In the genomic region with DNA sequence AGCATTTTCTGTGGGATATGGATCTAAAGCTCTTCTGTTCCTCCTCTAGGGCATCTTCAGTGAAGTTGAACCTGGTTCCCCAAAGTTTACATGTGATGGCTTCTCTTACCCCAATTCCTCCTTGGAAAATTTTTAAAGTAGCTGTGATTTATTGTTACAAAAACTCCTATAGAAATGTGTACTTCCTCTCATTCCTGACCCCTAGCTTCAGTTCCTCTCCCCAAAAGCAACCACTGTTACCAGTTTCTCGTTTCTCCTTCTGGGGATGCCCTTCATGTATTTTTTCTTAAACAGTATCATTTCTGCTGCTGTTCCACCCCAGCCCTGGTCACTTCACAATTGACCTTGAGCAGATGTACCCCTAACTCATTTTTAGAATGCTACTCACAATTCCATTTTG, we compare ENCODE assay signal across 19 cellular contexts. TPM values are rescaled to one million over a fixed set of nuclear protein-coding genes. Genes with fewer than 3 reads are reported as not detected.
DNase-seq lines count a peak whose midpoint lies in the region; ATAC-seq and TF ChIP-seq lines count a peak whose summit lies in the region.
"Had no signal": no experiment of that assay in that cellular context is flagged by ENCODE, and none has a peak within 500 bp of the region (broad histone marks: within the 10 kb centered on the region; RNA-seq: fewer than 3 reads in every experiment).

No MANE protein-coding gene starts in this region.

- H3K27ac Mint-ChIP-seq in MCF 10A (ENCODE audit: low read depth, unreplicated experiment) (no peak overlapping the region), T-cell (peak overlapping the region; percentile 43 to 61)
- H3K27ac Mint-ChIP-seq: activated CD8-positive, alpha-beta T cell treated with anti-CD3 and anti-CD28 coated beads for 36 hours; activated naive CD4-positive, alpha-beta T cell treated with anti-CD3 and anti-CD28 coated beads, Interleukin-2, amount 50 U/mL, for 72 hours; endodermal cell had no signal

- BruUV-seq in MCF 10A (replicated peaks; lab: Mats Ljungman, UMichigan), result no TSS peak

- peaks cover 7% of the 10 kb centered on the region for H3K36me3 Mint-ChIP-seq in MCF 10A (ENCODE audit: insufficient read depth, unreplicated experiment)
- H3K36me3 Mint-ChIP-seq in T-cell, result no peaks in the 10 kb centered on the region
- H3K36me3 Mint-ChIP-seq: activated naive CD4-positive, alpha-beta T cell treated with anti-CD3 and anti-CD28 coated beads, Interleukin-2, amount 50 U/mL, for 72 hours; CD4-positive, CD25-positive, alpha-beta regulatory T cell had no signal

- no peaks in the 10 kb centered on the region for H3K9me3 Mint-ChIP-seq in MCF 10A (ENCODE audit: unreplicated experiment)
- H3K9me3 Mint-ChIP-seq in T-cell, result no peaks in the 10 kb centered on the region
- H3K9me3 Mint-ChIP-seq: activated CD8-positive, alpha-beta T cell treated with anti-CD3 and anti-CD28 coated beads for 36 hours; activated naive CD4-positive, alpha-beta T cell treated with anti-CD3 and anti-CD28 coated beads, Interleukin-2, amount 50 U/mL, for 72 hours; activated T-cell treated with anti-CD3 and anti-CD28 coated beads, Interleukin-2, amount 50 U/mL, for 4 hours; CD4-positive, CD25-positive, alpha-beta regulatory T cell; endodermal cell had no signal

- H3K4me3 ChIP-seq in breast epithelium (no peak overlapping the region), upper lobe of right lung (no peak overlapping the region)
- H3K4me3 ChIP-seq: body of pancreas had no signal

- TF ChIP-seq POLR2A in breast epithelium (IDR thresholded peaks at IDR 0.05), result no peak

- POLR2A ChIA-PET in MCF 10A (lab: Yijun Ruan, JAX), result interaction anchor here (0.9 to 6.6 kb wide), 4 partner anchors 18 to 194 kb away, joined by 3 to 55 read pairs (median 3); a partner anchor contains a TSS
- POLR2A ChIA-PET in T-cell (lab: Charles Lee), result no interaction called here

- H3K9me3 ChIP-seq in breast epithelium (no peaks in the 10 kb centered on the region), upper lobe of right lung (no peaks in the 10 kb centered on the region)
- H3K9me3 ChIP-seq: body of pancreas had no signal

- H3K4me1 ChIP-seq in breast epithelium (peaks cover 0 to 6% of the 10 kb centered on the region in 2 donors), upper lobe of right lung (peaks cover 37% of the 10 kb centered on the region)

- intact Hi-C loops in breast epithelium (cut with DNase I; ENCODE audit: low total_unique reads), result no loop called here
- intact Hi-C loops in MCF 10A (cut with micrococcal nuclease), result no loop called here
- intact Hi-C loops in upper lobe of right lung (cut with DNase I), result loop anchor here (10.0 kb wide), 1 partner anchor 196 kb away; a partner anchor contains a TSS
- intact Hi-C loops in left colon (cut with DNase I, micrococcal nuclease), result loop anchor here in 1 of 2 donors (10.0 kb wide), 1 partner anchor 56 kb away; no protein-coding TSS in a partner anchor

- H3K27ac ChIP-seq in breast epithelium (peak overlapping the region; percentile 80 to 84), upper lobe of right lung (peak overlapping the region; percentile 81)

- H3K27me3 ChIP-seq in breast epithelium, result no peaks in the 10 kb centered on the region
- no peaks in the 10 kb centered on the region for H3K27me3 ChIP-seq in upper lobe of right lung
- H3K27me3 ChIP-seq: body of pancreas had no signal

- no peak for DNase-seq in breast epithelium (ENCODE audit: low spot score in 2 of 2)
- DNase-seq in MCF 10A (ENCODE audit: unreplicated experiment), result no peak
- no peak for DNase-seq in T-cell
- peak; percentile 48 for DNase-seq in medulla oblongata (ENCODE audit: extremely low spot score)
- DNase-seq in upper lobe of right lung, result no peak
- no peak for DNase-seq in superior temporal gyrus (ENCODE audit: extremely low spot score)
- no peak for DNase-seq in midbrain (lab: John Stamatoyannopoulos, UW)
- no peak for DNase-seq in left colon
- DNase-seq: activated CD8-positive, alpha-beta T cell treated with anti-CD3 and anti-CD28 coated beads for 36 hours; activated T-cell treated with anti-CD3 and anti-CD28 coated beads, Interleukin-2, amount 50 U/mL, for 4 hours; body of pancreas; CD4-positive, CD25-positive, alpha-beta regulatory T cell; endodermal cell; NCI-H1417 treated with DMSO at 0.1 percent for 48 hours; NCI-H69 had no signal

- CTCF ChIA-PET in MCF 10A (lab: Yijun Ruan, JAX) (interaction anchor here (0.6 to 16.0 kb wide), 8 partner anchors 18 to 838 kb away, joined by 3 to 336 read pairs (median 4); a partner anchor contains a TSS), T-cell (lab: Charles Lee) (interaction anchor here (0.5 to 2.0 kb wide), 6 partner anchors 18 to 1028 kb away, joined by 3 to 5 read pairs (median 4); a partner anchor contains a TSS)

- ATAC-seq in T-cell (replicated peaks in 1 of 4) (no peak), upper lobe of right lung (no peak), left colon (no peak)
- ATAC-seq: activated CD8-positive, alpha-beta T cell treated with anti-CD3 and anti-CD28 coated beads for 36 hours; activated naive CD4-positive, alpha-beta T cell treated with anti-CD3 and anti-CD28 coated beads, Interleukin-2, amount 50 U/mL, for 72 hours; activated T-cell treated with anti-CD3 and anti-CD28 coated beads, Interleukin-2, amount 50 U/mL, for 4 hours; body of pancreas; left lobe of liver; Panc1 had no signal

- H3K4me3 Mint-ChIP-seq in MCF 10A (ENCODE audit: unreplicated experiment), result no peak overlapping the region
- no peak overlapping the region for H3K4me3 Mint-ChIP-seq in T-cell
- H3K4me3 Mint-ChIP-seq: activated CD8-positive, alpha-beta T cell treated with anti-CD3 and anti-CD28 coated beads for 36 hours; activated T-cell treated with anti-CD3 and anti-CD28 coated beads, Interleukin-2, amount 50 U/mL, for 4 hours; CD4-positive, CD25-positive, alpha-beta regulatory T cell; endodermal cell had no signal

- peaks cover 42% of the 10 kb centered on the region for H3K4me1 Mint-ChIP-seq in MCF 10A (ENCODE audit: insufficient read depth, unreplicated experiment)
- H3K4me1 Mint-ChIP-seq in T-cell, result peaks cover 37 to 42% (median 40%) of the 10 kb centered on the region in 3 donors

- H3K27me3 Mint-ChIP-seq in MCF 10A (ENCODE audit: insufficient read depth, unreplicated experiment) (no peaks in the 10 kb centered on the region), T-cell (no peaks in the 10 kb centered on the region)
- H3K27me3 Mint-ChIP-seq: activated CD8-positive, alpha-beta T cell treated with anti-CD3 and anti-CD28 coated beads for 36 hours had no signal

- TF ChIP-seq CTCF in breast epithelium (IDR thresholded peaks at IDR 0.05) (no peak), MCF 10A (IDR thresholded peaks at IDR 0.05; ENCODE audit: unreplicated experiment) (no peak), upper lobe of right lung (IDR thresholded peaks at IDR 0.05) (no peak)

- H3K36me3 ChIP-seq in breast epithelium, result no peaks in the 10 kb centered on the region
- no peaks in the 10 kb centered on the region for H3K36me3 ChIP-seq in upper lobe of right lung

RNA-seq across cellular contexts. Expression of a gene that starts 18.4 kb away (rescaled TPM):
- total RNA-seq in breast epithelium, result 100 to 1,000 TPM in 1 of 3 donors, 10 to 100 TPM in 2; 42.1 to 106 (median 72.8) TPM
- 41.4 and 59.2 TPM in 2 replicates for total RNA-seq in MCF 10A (2022)
- 10 to 100 TPM; 27.6 to 73.3 (median 56.8) TPM for total RNA-seq in T-cell
- total RNA-seq in upper lobe of right lung, result 88.4 TPM
- total RNA-seq in left colon, result 10 to 100 TPM; 82.4 to 91.9 TPM
- total RNA-seq: G401 had no signal
